Comparison of ENCODE assay signal across 26 cellular contexts in genomic region chr11:44497995-44498394, GRCh38.
"Had no signal": no experiment of that assay in that cellular context is flagged by ENCODE, and none has a peak within 500 bp of the region (broad histone marks: within the 10 kb centered on the region; RNA-seq: fewer than 3 reads in every experiment).

No MANE protein-coding gene starts in this region.

- H3K27ac ChIP-seq: brain microvascular endothelial cell, cardiac muscle cell, SJSA1 had no signal

- DNase-seq: activated B cell treated with CpG ODN at 0.5 μM for 24 hours; activated CD4-positive, alpha-beta memory T cell treated with anti-CD3 and anti-CD28 coated beads for 36 hours; activated CD4-positive, alpha-beta T cell treated with anti-CD3 and anti-CD28 coated beads for 1 hour; activated CD4-positive, alpha-beta T cell treated with anti-CD3 and anti-CD28 coated beads, Interleukin-2, amount 10 ng/mL, durations not matched to agents 7 days and 5 days; activated gamma-delta T cell; activated naive CD4-positive, alpha-beta T cell treated with anti-CD3 and anti-CD28 coated beads for 36 hours; activated T-cell treated with anti-CD3 and anti-CD28 coated beads for 4 hours; activated T-cell treated with anti-CD3 and anti-CD28 coated beads, Interleukin-2, amount 50 U/mL, for 48 hours; amygdala; brain microvascular endothelial cell; KG1; NCI-H1092; NCI-H1417; NCI-H1930; NCI-H2171; NCI-H2227 treated with DMSO at 0.1 percent for 48 hours; NCI-H510A; NCI-H526 treated with DMSO at 0.1 percent for 48 hours; NCI-H82; RPMI8226; SHP77; T-helper 17 cell; T1000 had no signal

- H3K4me3 ChIP-seq: cardiac muscle cell, SJSA1 had no signal

- ATAC-seq: activated T-helper 17 cell treated with anti-CD3 and anti-CD28 coated beads, Interleukin-2, amount 50 U/mL, for 72 hours; T-helper 17 cell had no signal

- H3K36me3 ChIP-seq: brain microvascular endothelial cell, cardiac muscle cell, SJSA1 had no signal

- H3K4me1 ChIP-seq: SJSA1 had no signal

- H3K27me3 ChIP-seq: brain microvascular endothelial cell, cardiac muscle cell had no signal
